1 cellular context compared by ENCODE assay signal in the genomic region with DNA sequence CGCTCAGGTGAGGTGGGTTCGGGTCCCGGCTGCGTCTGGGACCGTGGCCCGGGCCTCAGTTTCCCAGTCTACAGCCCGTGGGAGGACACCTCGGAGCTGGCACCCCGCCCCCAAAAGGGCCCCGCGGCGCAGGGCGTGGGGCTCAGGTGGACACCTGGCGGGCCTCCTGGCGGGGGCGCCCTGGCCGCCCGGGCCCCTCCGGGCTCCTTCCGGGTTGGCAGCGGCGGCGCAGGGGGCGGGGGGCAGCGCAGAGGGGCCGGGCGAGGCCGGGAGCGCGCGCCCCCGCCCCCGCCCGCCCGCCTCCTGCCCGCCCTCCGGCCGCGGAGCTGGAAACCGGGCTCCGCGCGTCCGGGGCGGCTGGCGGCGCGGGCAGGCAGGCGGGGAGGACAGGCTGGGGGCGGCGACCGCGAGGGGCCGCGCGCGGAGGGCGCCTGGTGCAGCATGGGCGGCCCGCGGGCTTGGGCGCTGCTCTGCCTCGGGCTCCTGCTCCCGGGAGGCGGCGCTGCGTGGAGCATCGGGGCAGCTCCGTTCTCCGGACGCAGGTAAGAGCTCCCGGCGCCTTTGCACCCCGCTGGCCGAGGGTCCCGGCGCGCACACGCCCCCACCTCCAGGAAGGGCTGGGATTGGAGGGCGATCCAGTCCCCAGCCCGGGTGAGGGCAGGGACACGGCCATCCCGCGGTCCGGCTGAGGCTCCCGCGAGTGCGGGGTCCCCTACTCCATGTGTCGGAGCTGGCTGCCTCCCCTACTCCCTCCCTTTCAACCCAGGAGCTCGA.
TF ChIP-seq lines count a peak whose summit lies in the region.

TSS of gene EMID1 (plus strand) at position 299 of the 774 bp plus-strand sequence. CDS start at position 442, 143 bp downstream.

TF ChIP-seq in GM12878, 131 proteins besides CTCF, POLR2A, EP300 and RAD21 (continued from another document):
- TF ChIP-seq ZNF687 (IDR thresholded peaks at IDR 0.05): no peak
- no peak for TF ChIP-seq CEBPZ (IDR thresholded peaks at IDR 0.05; ENCODE audit: low read depth, low read length)
- TF ChIP-seq SMAD1 (IDR thresholded peaks at IDR 0.05; ENCODE audit: low read depth, partially characterized antibody): no peak
- no peak for TF ChIP-seq CREM (IDR thresholded peaks at IDR 0.05; ENCODE audit: low read depth)
- TF ChIP-seq MEF2B (IDR thresholded peaks at IDR 0.05; ENCODE audit: partially characterized antibody, poor library complexity, severe bottlenecking): no peak
- no peak for TF ChIP-seq MEF2A (IDR thresholded peaks at IDR 0.05; ENCODE audit: insufficient read depth, low read depth, low read length)
- peak; percentile 73 for TF ChIP-seq SMARCA5 (IDR thresholded peaks at IDR 0.05)
- TF ChIP-seq ETV6 (conservative IDR thresholded peaks at IDR 0.05 in 1 of 2, IDR thresholded peaks at IDR 0.05 in 1 of 2; ENCODE audit: borderline replicate concordance in 1 of 2, low read depth in 1 of 2): no peak
- TF ChIP-seq ASH2L (IDR thresholded peaks at IDR 0.05; ENCODE audit: borderline replicate concordance, low read depth): no peak
- TF ChIP-seq HDAC6 (IDR thresholded peaks at IDR 0.05; ENCODE audit: unreplicated experiment): no peak
- 0 out of 2 replicates have a peak, but pooled peaks have one; percentile 38 for TF ChIP-seq BACH1 (IDR thresholded peaks at IDR 0.05; ENCODE audit: borderline replicate concordance)
- TF ChIP-seq MTA2 (IDR thresholded peaks at IDR 0.05; ENCODE audit: low read depth): no peak
- TF ChIP-seq NFXL1 (IDR thresholded peaks at IDR 0.05; ENCODE audit: borderline replicate concordance): no peak
- TF ChIP-seq LARP7 (IDR thresholded peaks at IDR 0.05): peak; percentile 87
- no peak for TF ChIP-seq SKIL (IDR thresholded peaks at IDR 0.05; ENCODE audit: low read depth, poor library complexity, severe bottlenecking)
- TF ChIP-seq HSF1 (IDR thresholded peaks at IDR 0.05; ENCODE audit: low read depth, low read length): no peak
- peak; percentile 48 for TF ChIP-seq GATAD2B (conservative IDR thresholded peaks at IDR 0.05; ENCODE audit: low read depth)
- TF ChIP-seq EED (IDR thresholded peaks at IDR 0.05; ENCODE audit: low read depth): no peak
- TF ChIP-seq E2F8 (IDR thresholded peaks at IDR 0.05; ENCODE audit: low read depth, partially characterized antibody): no peak
- TF ChIP-seq IKZF1 (conservative IDR thresholded peaks at IDR 0.05): peak; percentile 76
